Comparison of ENCODE assay signal across 19 cellular contexts in the genomic region with DNA sequence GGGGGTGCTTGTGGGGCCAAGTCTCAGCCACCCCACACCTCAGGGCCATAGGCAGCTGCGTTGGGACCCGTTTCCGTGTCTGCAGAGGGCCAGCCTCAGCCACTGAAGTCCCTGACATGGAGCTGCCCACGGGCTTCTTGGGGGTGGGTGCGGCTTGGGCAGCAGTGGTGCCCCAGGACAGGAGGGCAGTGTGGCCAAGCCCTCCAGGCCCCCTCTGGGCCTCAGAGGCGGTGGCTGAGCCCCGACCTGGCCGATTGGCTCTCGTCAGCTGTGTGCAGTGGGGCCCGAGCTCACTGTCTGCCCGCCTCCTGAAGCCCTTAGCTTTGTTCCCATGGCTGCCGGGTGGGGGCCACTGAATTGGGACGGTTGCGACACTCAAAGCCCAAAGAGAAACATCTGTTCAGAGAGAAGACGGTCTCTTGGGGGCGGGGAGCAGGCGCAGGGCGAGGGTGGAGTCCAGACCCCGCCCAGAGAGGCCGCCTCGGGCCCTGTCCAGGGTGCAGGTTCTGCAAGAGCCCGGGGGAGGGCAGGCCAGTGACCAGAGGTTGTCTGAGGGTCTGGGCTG. TPM values are rescaled to one million over a fixed set of nuclear protein-coding genes. Genes with fewer than 3 reads are reported as not detected.
DNase-seq lines count a peak whose midpoint lies in the region; ATAC-seq and TF ChIP-seq lines count a peak whose summit lies in the region.
"Had no signal": no experiment of that assay in that cellular context is flagged by ENCODE, and none has a peak within 500 bp of the region (broad histone marks: within the 10 kb centered on the region; RNA-seq: fewer than 3 reads in every experiment).

No MANE protein-coding gene starts in this region.

- no peaks in the 10 kb centered on the region for H3K36me3 ChIP-seq in BLaER1 treated with 17β-estradiol and CSF1 and Interleukin-3, amounts not matched to agents 10 nM and 100 nM
- H3K36me3 ChIP-seq in KMS-11 (ENCODE audit: insufficient read depth) (peaks cover 3% of the 10 kb centered on the region; the same call in 1 of the 2 replicates), SK-N-MC (ENCODE audit: insufficient read depth, low read length) (peaks cover 4% of the 10 kb centered on the region; the same call in 1 of the 2 replicates)
- H3K36me3 ChIP-seq: breast epithelium had no signal

- H3K4me1 Mint-ChIP-seq in activated naive CD4-positive, alpha-beta T cell treated with anti-CD3 and anti-CD28 coated beads for 36 hours (ENCODE audit: low read depth), result no peaks in the 10 kb centered on the region

- peaks cover 6% of the 10 kb centered on the region; the same call in 1 of the 2 replicates for H3K79me2 ChIP-seq in KMS-11 (ENCODE audit: insufficient read depth, low read depth)

- peak overlapping the region in 10 of 11 experiments; percentile 18 to 72 (median 58); a peak in 19 of 22 replicates for H3K9ac ChIP-seq in BLaER1 treated with 17β-estradiol and CSF1 and Interleukin-3, amounts not matched to agents 10 nM and 100 nM
- H3K9ac ChIP-seq in KMS-11, result no peak overlapping the region; the same call in 1 of the 2 replicates
- no peak overlapping the region for H3K9ac ChIP-seq in SK-N-MC (ENCODE audit: insufficient read length)

- CTCF ChIA-PET in activated naive CD4-positive, alpha-beta T cell treated with anti-CD3 and anti-CD28 coated beads for 36 hours (lab: Charles Lee), result no interaction called here

- intact Hi-C loops in left ventricle myocardium superior (cut with micrococcal nuclease), result no loop called here
- intact Hi-C loops in activated naive CD4-positive, alpha-beta T cell treated with anti-CD3 and anti-CD28 coated beads for 36 hours (cut with micrococcal nuclease), result no loop called here

- peak overlapping the region; percentile 76 to 94 (median 92) for H3K4me2 ChIP-seq in BLaER1 treated with 17β-estradiol and CSF1 and Interleukin-3, amounts not matched to agents 10 nM and 100 nM
- no peak overlapping the region for H3K4me2 ChIP-seq in KMS-11

- H3K27ac ChIP-seq in BLaER1 treated with 17β-estradiol and CSF1 and Interleukin-3, amounts not matched to agents 10 nM and 100 nM, result peak overlapping the region in 9 of 11 experiments; percentile 39 to 84 (median 74); a peak in 18 of 22 replicates
- H3K27ac ChIP-seq in KMS-11 (peak overlapping the region; percentile 22; the same call in 1 of the 2 replicates), SK-N-MC (peak overlapping the region; percentile 42)
- H3K27ac ChIP-seq: breast epithelium, C4-2B, stomach had no signal

- no peak for TF ChIP-seq CTCF in KMS-11 (conservative IDR thresholded peaks at IDR 0.05; ENCODE audit: low read depth, low read length)

- peaks cover 12 to 75% (median 69%) of the 10 kb centered on the region in 10 experiments for H3K4me1 ChIP-seq in BLaER1 treated with 17β-estradiol and CSF1 and Interleukin-3, amounts not matched to agents 10 nM and 100 nM
- no peaks in the 10 kb centered on the region for H3K4me1 ChIP-seq in KMS-11 (ENCODE audit: low read depth, poor library complexity, severe bottlenecking)
- H3K4me1 ChIP-seq: breast epithelium had no signal

- peak; percentile 52 for ATAC-seq in left ventricle myocardium superior
- ATAC-seq: GM12878 had no signal

- DNase-seq in SK-N-MC (ENCODE audit: low read depth, low spot score) (no peak), left ventricle myocardium superior (peak; percentile 57), COR-L47 (lab: John Stamatoyannopoulos, UW) (no peak), germinal center (ENCODE audit: low spot score) (no peak), NCI-H1417 (lab: John Stamatoyannopoulos, UW) (no peak)
- DNase-seq in activated naive CD4-positive, alpha-beta T cell treated with anti-CD3 and anti-CD28 coated beads for 36 hours, result no peak
- DNase-seq: activated CD4-positive, alpha-beta T cell treated with anti-CD3 and anti-CD28 coated beads for 48 hours; activated T-cell treated with anti-CD3 and anti-CD28 coated beads for 4 hours; HCEC 1CT; head of caudate nucleus; NCI-H2029; NCI-H526 treated with DMSO at 0.1 percent for 48 hours; stomach had no signal

- no peak overlapping the region for H3K4me3 Mint-ChIP-seq in activated naive CD4-positive, alpha-beta T cell treated with anti-CD3 and anti-CD28 coated beads for 36 hours
- H3K4me3 Mint-ChIP-seq: activated naive CD8-positive, alpha-beta T cell had no signal

- no peaks in the 10 kb centered on the region for H3K9me3 Mint-ChIP-seq in activated naive CD4-positive, alpha-beta T cell treated with anti-CD3 and anti-CD28 coated beads for 36 hours

- peaks cover 20 to 33% (median 22%) of the 10 kb centered on the region in 11 experiments for H3K27me3 ChIP-seq in BLaER1 treated with 17β-estradiol and CSF1 and Interleukin-3, amounts not matched to agents 10 nM and 100 nM
- 0 out of 2 replicates have a peak, but pooled peaks cover 3% of the 10 kb centered on the region for H3K27me3 ChIP-seq in KMS-11 (ENCODE audit: insufficient read depth, low read depth)

- H2AFZ ChIP-seq in KMS-11 (ENCODE audit: low read depth), result no peak overlapping the region

- H3K4me3 ChIP-seq in BLaER1 treated with 17β-estradiol and CSF1 and Interleukin-3, amounts not matched to agents 10 nM and 100 nM, result peak overlapping the region in 1 of 10 experiments; percentile 28; a peak in 3 of 20 replicates
- H3K4me3 ChIP-seq in KMS-11 (IDR thresholded peaks at IDR 0.05; ENCODE audit: insufficient read depth, low read depth, low read length) (no peak overlapping the region), SK-N-MC (no peak overlapping the region)
- H3K4me3 ChIP-seq: breast epithelium, GM12878, stomach had no signal

- H3K27me3 Mint-ChIP-seq in activated naive CD4-positive, alpha-beta T cell treated with anti-CD3 and anti-CD28 coated beads for 36 hours (ENCODE audit: low read depth), result no peaks in the 10 kb centered on the region
- H3K27me3 Mint-ChIP-seq: activated naive CD8-positive, alpha-beta T cell had no signal

- H3K36me3 Mint-ChIP-seq in activated naive CD4-positive, alpha-beta T cell treated with anti-CD3 and anti-CD28 coated beads for 36 hours (ENCODE audit: low read depth), result no peaks in the 10 kb centered on the region
- H3K36me3 Mint-ChIP-seq: activated naive CD8-positive, alpha-beta T cell had no signal

- no peak overlapping the region for H3K27ac Mint-ChIP-seq in activated naive CD4-positive, alpha-beta T cell treated with anti-CD3 and anti-CD28 coated beads for 36 hours
- H3K27ac Mint-ChIP-seq: activated naive CD8-positive, alpha-beta T cell had no signal

- H3K9me3 ChIP-seq in BLaER1 treated with 17β-estradiol and CSF1 and Interleukin-3, amounts not matched to agents 10 nM and 100 nM (replicated peaks in 1 of 11), result no peaks in the 10 kb centered on the region
- no peaks in the 10 kb centered on the region for H3K9me3 ChIP-seq in SK-N-MC (ENCODE audit: low read depth, low read length)
- H3K9me3 ChIP-seq: breast epithelium, stomach had no signal

- H4K20me1 ChIP-seq in BLaER1 treated with 17β-estradiol and CSF1 and Interleukin-3, amounts not matched to agents 10 nM and 100 nM, result peaks cover 0 to 49% (median 2%) of the 10 kb centered on the region in 11 experiments; a peak in 9 of 22 replicates
- no peaks in the 10 kb centered on the region for H4K20me1 ChIP-seq in KMS-11 (ENCODE audit: insufficient read depth)

RNA-seq across cellular contexts. Expression of a gene that starts 9.1 kb away (rescaled TPM):
- total RNA-seq in left ventricle myocardium superior, result 1.7 TPM
- total RNA-seq in activated naive CD4-positive, alpha-beta T cell treated with anti-CD3 and anti-CD28 coated beads for 36 hours, result under 1 TPM; 0.27 to 0.52 TPM

RNA-seq across cellular contexts. Expression of a gene that starts 53.7 kb away (rescaled TPM):
- total RNA-seq in left ventricle myocardium superior, result 46.2 TPM
- 10 to 100 TPM; 36.3 to 40.5 TPM for total RNA-seq in activated naive CD4-positive, alpha-beta T cell treated with anti-CD3 and anti-CD28 coated beads for 36 hours

Comparison
In these comparisons a context has a peak if more than half of its experiments do, and no peak if none do; other contexts are left out.
1. H3K27ac ChIP-seq: peak in every context shown above with its lines; median percentile 74 in BLaER1 treated with 17β-estradiol and CSF1 and Interleukin-3, amounts not matched to agents 10 nM and 100 nM; 42 in SK-N-MC; 22 in KMS-11.
2. H3K9ac ChIP-seq: peak in BLaER1 treated with 17β-estradiol and CSF1 and Interleukin-3, amounts not matched to agents 10 nM and 100 nM (10 of 11); none in KMS-11 (single experiment) and SK-N-MC (single experiment).